Comparison of ENCODE assay signal across 8 cellular contexts in genomic region chr11:57116654-57117053, GRCh38.
DNase-seq lines count a peak whose midpoint lies in the region; ATAC-seq and TF ChIP-seq lines count a peak whose summit lies in the region.

No MANE protein-coding gene starts in this region.

- H3K27ac ChIP-seq in breast epithelium, result no peak overlapping the region
- H3K27ac ChIP-seq in OCI-LY1 (ENCODE audit: low read depth, low read length, poor library complexity, severe bottlenecking), result no peak overlapping the region
- H3K27ac ChIP-seq in neural cell (ENCODE audit: low read length), result no peak overlapping the region

- TF ChIP-seq POLR2A in breast epithelium (IDR thresholded peaks at IDR 0.05) (no peak), erythroblast (IDR thresholded peaks at IDR 0.05; ENCODE audit: low read length) (no peak)

- H3K9me3 Mint-ChIP-seq in MCF 10A (ENCODE audit: unreplicated experiment), result no peaks in the 10 kb centered on the region

- CTCF ChIA-PET in MCF 10A (lab: Yijun Ruan, JAX), result interaction anchor here (0.6 to 25.4 kb wide), 11 partner anchors 31 to 1422 kb away, joined by 3 to 324 read pairs (median 3); no protein-coding TSS in a partner anchor

- H3K27ac Mint-ChIP-seq in MCF 10A (ENCODE audit: low read depth, unreplicated experiment), result no peak overlapping the region

- DNase-seq in MCF 10A (ENCODE audit: unreplicated experiment), result peak; percentile 58
- no peak for DNase-seq in breast epithelium (ENCODE audit: low spot score in 2 of 2)
- DNase-seq in erythroblast (lab: John Stamatoyannopoulos, UW), result peak; percentile 58 to 71
- no peak for DNase-seq in NCI-H1048 (lab: John Stamatoyannopoulos, UW)

- no peak overlapping the region for H3K4me3 ChIP-seq in breast epithelium
- H3K4me3 ChIP-seq in OCI-LY1 (ENCODE audit: low read depth, low read length, poor library complexity, severe bottlenecking), result no peak overlapping the region
- H3K4me3 ChIP-seq in neural cell (ENCODE audit: low read length), result no peak overlapping the region

- TF ChIP-seq RAD21 in neural cell (conservative IDR thresholded peaks at IDR 0.05), result peak; percentile 51

- H3K79me2 ChIP-seq in OCI-LY1 (ENCODE audit: insufficient read depth, low read length), result no peaks in the 10 kb centered on the region
- H3K79me2 ChIP-seq in neural cell (replicated peaks; ENCODE audit: insufficient read depth, low read length), result no peaks in the 10 kb centered on the region

- H4K20me1 ChIP-seq in OCI-LY1 (ENCODE audit: insufficient read depth, low read length) (no peaks in the 10 kb centered on the region), neural cell (ENCODE audit: insufficient read depth) (no peaks in the 10 kb centered on the region)

- H3K9ac ChIP-seq in OCI-LY1 (ENCODE audit: low read length), result no peak overlapping the region
- H3K9ac ChIP-seq in neural cell (ENCODE audit: low read length), result no peak overlapping the region

- intact Hi-C loops in MCF 10A (cut with micrococcal nuclease), result loop anchor here (1.0 to 2.0 kb wide), 3 partner anchors 133 to 276 kb away; no protein-coding TSS in a partner anchor
- intact Hi-C loops in breast epithelium (cut with DNase I; ENCODE audit: low total_unique reads), result no loop called here

- no peaks in the 10 kb centered on the region for H3K36me3 Mint-ChIP-seq in MCF 10A (ENCODE audit: insufficient read depth, unreplicated experiment)

- H3K4me1 Mint-ChIP-seq in MCF 10A (ENCODE audit: insufficient read depth, unreplicated experiment), result no peaks in the 10 kb centered on the region

- H3F3A ChIP-seq in OCI-LY1 (ENCODE audit: insufficient read depth, low read length) (no peaks in the 10 kb centered on the region), neural cell (ENCODE audit: insufficient read depth, low read length, poor library complexity, severe bottlenecking) (no peaks in the 10 kb centered on the region)

- no peaks in the 10 kb centered on the region for H3K4me1 ChIP-seq in breast epithelium
- no peaks in the 10 kb centered on the region for H3K4me1 ChIP-seq in OCI-LY1 (ENCODE audit: insufficient read depth, low read length, severe bottlenecking)

- H3K27me3 Mint-ChIP-seq in MCF 10A (ENCODE audit: insufficient read depth, unreplicated experiment), result no peaks in the 10 kb centered on the region

- H3K36me3 ChIP-seq in breast epithelium (no peaks in the 10 kb centered on the region), OCI-LY1 (ENCODE audit: insufficient read depth, low read length) (no peaks in the 10 kb centered on the region), neural cell (ENCODE audit: insufficient read depth, low read length) (no peaks in the 10 kb centered on the region)

- POLR2A ChIA-PET in MCF 10A (lab: Yijun Ruan, JAX), result no interaction called here

- ATAC-seq in HG03159 (IDR thresholded peaks at IDR 0.05; ENCODE audit: unreplicated experiment) (peak; percentile 85), HG02623 (IDR thresholded peaks at IDR 0.05; ENCODE audit: unreplicated experiment) (no peak)

- no peak for TF ChIP-seq EP300 in neural cell (conservative IDR thresholded peaks at IDR 0.05; ENCODE audit: poor library complexity, severe bottlenecking)

- H3K27me3 ChIP-seq in breast epithelium, result no peaks in the 10 kb centered on the region
- H3K27me3 ChIP-seq in OCI-LY1 (ENCODE audit: insufficient read depth, low read length), result no peaks in the 10 kb centered on the region
- H3K27me3 ChIP-seq in neural cell (ENCODE audit: insufficient read depth, low read depth, low read length), result no peaks in the 10 kb centered on the region

- peaks cover 0 to 3% of the 10 kb centered on the region in 2 donors for H3K9me3 ChIP-seq in breast epithelium
- H3K9me3 ChIP-seq in OCI-LY1 (ENCODE audit: low read length), result no peaks in the 10 kb centered on the region
- no peaks in the 10 kb centered on the region for H3K9me3 ChIP-seq in neural cell (ENCODE audit: low read length)

- H3K9me2 ChIP-seq in OCI-LY1 (ENCODE audit: low read depth, low read length) (no peaks in the 10 kb centered on the region), neural cell (ENCODE audit: insufficient read depth, low read length) (no peaks in the 10 kb centered on the region)

- BruUV-seq in MCF 10A (replicated peaks; lab: Mats Ljungman, UMichigan), result no TSS peak

- peak; percentile 47 for TF ChIP-seq CTCF in MCF 10A (IDR thresholded peaks at IDR 0.05; ENCODE audit: unreplicated experiment)
- TF ChIP-seq CTCF in breast epithelium (IDR thresholded peaks at IDR 0.05), result peak in 1 of 3 donors; percentile 47
- TF ChIP-seq CTCF in OCI-LY1 (IDR thresholded peaks at IDR 0.05; ENCODE audit: low read length), result peak; percentile 75
- peak; percentile 39 for TF ChIP-seq CTCF in neural cell (IDR thresholded peaks at IDR 0.05; ENCODE audit: poor library complexity, severe bottlenecking)

- H3K4me2 ChIP-seq in OCI-LY1 (ENCODE audit: low read length), result no peak overlapping the region
- H3K4me2 ChIP-seq in neural cell (ENCODE audit: low read length), result no peak overlapping the region

- no peak overlapping the region for H2AFZ ChIP-seq in OCI-LY1 (ENCODE audit: low read length)
- H2AFZ ChIP-seq in neural cell (ENCODE audit: low read depth, low read length), result no peak overlapping the region

- H3K4me3 Mint-ChIP-seq in MCF 10A (ENCODE audit: unreplicated experiment), result no peak overlapping the region

TF ChIP-seq in neural cell, 6 proteins besides CTCF, POLR2A, EP300 and RAD21:
- TF ChIP-seq REST (IDR thresholded peaks at IDR 0.05; ENCODE audit: borderline replicate concordance) (no peak), SMC3 (conservative IDR thresholded peaks at IDR 0.05; ENCODE audit: poor library complexity) (peak; percentile 63)

Comparison
In these comparisons a context has a peak if more than half of its experiments do, and no peak if none do; other contexts are left out.
1. DNase-seq: peak in MCF 10A (single experiment) and erythroblast (2 of 2); none in breast epithelium (0 of 2) and NCI-H1048 (single experiment).